In genomic region chr7:155526225-155526624, GRCh38 we compare ENCODE assay signal across 34 cellular contexts. TPM values are rescaled to one million over a fixed set of nuclear protein-coding genes. Genes with fewer than 3 reads are reported as not detected.
"Had no signal": no experiment of that assay in that cellular context is flagged by ENCODE, and none has a peak within 500 bp of the region (broad histone marks: within the 10 kb centered on the region; RNA-seq: fewer than 3 reads in every experiment).

No MANE protein-coding gene starts in this region.

- H3K4me3 ChIP-seq: gastrocnemius medialis, lung, pancreas, prostate gland, right atrium auricular region, smooth muscle cell, stomach, thyroid gland had no signal

- H3K36me3 ChIP-seq: gastrocnemius medialis, pancreas, prostate gland, right atrium auricular region, stomach, thyroid gland had no signal

- H3K9me3 Mint-ChIP-seq: central memory CD8-positive, alpha-beta T cell; memory B cell; naive thymus-derived CD4-positive, alpha-beta T cell; stimulated activated effector memory CD8-positive, alpha-beta T cell treated with anti-CD3 and anti-CD28 coated beads, Interleukin-12 subunit alpha, Interleukin-12 subunit beta, amount 100 ng/mL, for 72 hours had no signal

- H3K4me1 Mint-ChIP-seq: central memory CD8-positive, alpha-beta T cell; memory B cell; naive thymus-derived CD4-positive, alpha-beta T cell; nephron progenitor cell; stimulated activated effector memory CD8-positive, alpha-beta T cell treated with anti-CD3 and anti-CD28 coated beads, Interleukin-12 subunit alpha, Interleukin-12 subunit beta, amount 100 ng/mL, for 72 hours had no signal

- H3K9me3 ChIP-seq: gastrocnemius medialis, pancreas, prostate gland, right atrium auricular region, stomach, thyroid gland had no signal

- H3K4me1 ChIP-seq: gastrocnemius medialis, pancreas, prostate gland, right atrium auricular region, stomach, thyroid gland had no signal

- ATAC-seq: esophagus mucosa; gastrocnemius medialis; left lobe of liver; naive thymus-derived CD4-positive, alpha-beta T cell; pancreas; sciatic nerve; stimulated activated effector memory CD8-positive, alpha-beta T cell treated with anti-CD3 and anti-CD28 coated beads, Interleukin-12 subunit alpha, Interleukin-12 subunit beta, amount 100 ng/mL, for 72 hours had no signal

- H3K4me3 Mint-ChIP-seq: central memory CD8-positive, alpha-beta T cell; memory B cell; naive thymus-derived CD4-positive, alpha-beta T cell; nephron progenitor cell; stimulated activated effector memory CD8-positive, alpha-beta T cell treated with anti-CD3 and anti-CD28 coated beads, Interleukin-12 subunit alpha, Interleukin-12 subunit beta, amount 100 ng/mL, for 72 hours had no signal

- H3K27ac ChIP-seq: epithelial cell of prostate, gastrocnemius medialis, pancreas, prostate gland, right atrium auricular region, stomach, thyroid gland had no signal

- H3K27me3 ChIP-seq: thyroid gland had no signal

- H3K36me3 Mint-ChIP-seq: memory B cell; stimulated activated effector memory CD8-positive, alpha-beta T cell treated with anti-CD3 and anti-CD28 coated beads, Interleukin-12 subunit alpha, Interleukin-12 subunit beta, amount 100 ng/mL, for 72 hours had no signal

- DNase-seq: cortex of kidney; effector CD4-positive, alpha-beta T cell; foreskin fibroblast; gastrocnemius medialis; midbrain; naive thymus-derived CD4-positive, alpha-beta T cell; nephron progenitor cell; occipital lobe; pancreas; stimulated activated CD4-positive, alpha-beta T cell treated with anti-CD3 and anti-CD28 coated beads, Interleukin-12 subunit alpha, Interleukin-12 subunit beta, amount 100 ng/mL, for 4 hours; stimulated activated CD4-positive, alpha-beta T cell treated with anti-CD3 and anti-CD28 coated beads, Interleukin-1b, Interleukin-23, amount 100 ng/mL, for 48 hours; stimulated activated CD4-positive, alpha-beta T cell treated with anti-CD3 and anti-CD28 coated beads, Interleukin-4, amount 100 ng/mL, for 24 hours; stimulated activated naive CD4-positive, alpha-beta T cell treated with Interleukin-2 at 50 U/mL for 16 hours; stomach; thyroid gland; trophoblast cell had no signal

- H3K27ac Mint-ChIP-seq: memory B cell; naive thymus-derived CD4-positive, alpha-beta T cell; nephron progenitor cell; stimulated activated effector memory CD8-positive, alpha-beta T cell treated with anti-CD3 and anti-CD28 coated beads, Interleukin-12 subunit alpha, Interleukin-12 subunit beta, amount 100 ng/mL, for 72 hours had no signal

RNA-seq across cellular contexts. Expression of gene CNPY1, which starts 20.1 kb away (rescaled TPM):
- total RNA-seq: chondrocyte; dermis microvascular lymphatic vessel endothelial cell; esophagus mucosa; glomerular endothelial cell; left lobe of liver; liver; lung; mucosa of gallbladder; naive thymus-derived CD4-positive, alpha-beta T cell; pancreas; prostate gland; right atrium auricular region; sciatic nerve; subcutaneous adipose tissue; thyroid gland had no signal
- polyA plus RNA-seq: keratinocyte; liver; lung; naive thymus-derived CD4-positive, alpha-beta T cell; pancreas; smooth muscle cell; stomach had no signal
